11 cellular contexts compared by ENCODE assay signal in the genomic region with DNA sequence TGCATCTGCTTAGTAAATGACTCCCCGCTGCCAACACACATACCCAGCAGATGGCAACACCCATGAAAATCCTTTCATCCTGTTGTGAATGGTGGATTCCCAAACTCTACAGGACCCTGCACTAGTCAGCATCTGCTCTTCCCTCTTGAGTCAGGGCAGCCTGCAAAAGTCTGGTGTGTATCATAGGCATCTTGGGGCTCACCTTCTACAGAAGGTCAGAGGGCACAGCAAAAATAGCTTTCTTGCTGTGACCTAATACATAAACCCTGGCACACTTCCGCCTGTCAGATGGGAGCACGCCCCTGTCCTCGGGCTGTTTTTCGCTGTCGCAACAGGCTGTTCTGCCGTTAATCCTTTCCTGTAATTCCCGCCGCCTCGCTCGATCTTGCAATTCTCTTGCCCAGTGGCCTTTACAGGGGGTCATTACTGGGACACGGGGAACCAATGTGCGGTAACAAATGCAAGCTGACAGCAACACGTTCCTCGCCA. TPM values are rescaled to one million over a fixed set of nuclear protein-coding genes. Genes with fewer than 3 reads are reported as not detected.
DNase-seq lines count a peak whose midpoint lies in the region; ATAC-seq and TF ChIP-seq lines count a peak whose summit lies in the region.
"Had no signal": no experiment of that assay in that cellular context is flagged by ENCODE, and none has a peak within 500 bp of the region (broad histone marks: within the 10 kb centered on the region; RNA-seq: fewer than 3 reads in every experiment).

No MANE protein-coding gene starts in this region.

- H3K36me3 ChIP-seq in IMR-90 (ENCODE audit: control insufficient read depth, insufficient read depth, low read length) (no peaks in the 10 kb centered on the region), heart right ventricle (no peaks in the 10 kb centered on the region), skeletal muscle satellite cell (ENCODE audit: insufficient read depth, low read length) (no peaks in the 10 kb centered on the region), OCI-LY7 (ENCODE audit: insufficient read depth, low read length) (no peaks in the 10 kb centered on the region)

- H4K91ac ChIP-seq in IMR-90 (ENCODE audit: insufficient read depth, low read depth, low read length): peak overlapping the region; percentile 43

- H3K4me2 ChIP-seq in IMR-90 (ENCODE audit: low read depth, low read length) (no peak overlapping the region), skeletal muscle satellite cell (ENCODE audit: low read length) (peak overlapping the region; percentile 40), OCI-LY7 (ENCODE audit: low read length) (no peak overlapping the region)

- H3K4ac ChIP-seq in IMR-90 (ENCODE audit: low read depth, low read length): peak overlapping the region; percentile 26; the same call in 1 of the 2 replicates

- H4K5ac ChIP-seq in IMR-90 (ENCODE audit: low read depth, low read length): peak overlapping the region; percentile 56; the same call in 1 of the 2 replicates

- intact Hi-C loops in IMR-90 (cut with micrococcal nuclease): loop anchor here (2.0 to 10.0 kb wide), 6 partner anchors 65 to 1247 kb away; partner anchors contain the start of gene AGFG1
- intact Hi-C loops in heart right ventricle (cut with DNase I): loop anchor here (2.0 to 10.0 kb wide), 8 partner anchors 57 to 360 kb away; partner anchors contain the start of genes AGFG1 (in 4 of the 10) and SCYGR5 (in 1 of the 10)
- intact Hi-C loops in OCI-LY7 (cut with micrococcal nuclease; ENCODE audit: unreplicated experiment): loop anchor here (10.0 kb wide), 1 partner anchor 357 kb away; no protein-coding TSS in a partner anchor

- H2BK20ac ChIP-seq in IMR-90 (ENCODE audit: low read depth, low read length): peak overlapping the region; percentile 34

- H2AK9ac ChIP-seq in IMR-90 (replicated peaks; ENCODE audit: low read depth, low read length, poor library complexity): no peak overlapping the region

- ATAC-seq in IMR-90 (ENCODE audit: low read depth) (no peak), heart right ventricle (peak in 4 of 8 donors; percentile 23 to 54 (median 52))
- ATAC-seq: mucosa of descending colon had no signal

- in situ Hi-C loops in IMR-90 (cut with MboI; ENCODE audit: low sequenced_read_pairs) (loop anchor here (5.0 to 10.0 kb wide), 2 partner anchors 360 to 467 kb away; partner anchors contain the start of gene DAW1), SK-MEL-5 (cut with HindIII; ENCODE audit: low pct_unique_long_range_greater_than_20kb, low sequenced_read_pairs) (no loop called here)

- TF ChIP-seq POLR2A in IMR-90 (IDR thresholded peaks at IDR 0.05; ENCODE audit: low read depth, low read length): no peak

- H3K18ac ChIP-seq in IMR-90 (ENCODE audit: low read depth, low read length): peak overlapping the region; percentile 16; the same call in 1 of the 2 replicates

- no peaks in the 10 kb centered on the region for H3K79me1 ChIP-seq in IMR-90 (ENCODE audit: low read depth in 1 of 2, low read length in 2 of 2)

- peak overlapping the region; percentile 92 for H2BK5ac ChIP-seq in IMR-90 (ENCODE audit: low read depth, low read length, poor library complexity, severe bottlenecking)

- no peaks in the 10 kb centered on the region for H3K9me3 ChIP-seq in IMR-90 (ENCODE audit: control insufficient read depth, insufficient read depth, low read length)
- no peaks in the 10 kb centered on the region for H3K9me3 ChIP-seq in heart right ventricle
- H3K9me3 ChIP-seq in skeletal muscle satellite cell (replicated peaks; ENCODE audit: low read length): no peaks in the 10 kb centered on the region
- no peaks in the 10 kb centered on the region for H3K9me3 ChIP-seq in OCI-LY7 (ENCODE audit: low read length)
- H3K9me3 ChIP-seq: mucosa of descending colon had no signal

- dilution Hi-C loops in IMR-90 (cut with HindIII; ENCODE audit: low sequenced_read_pairs, unreplicated experiment): no loop called here

- H3K79me2 ChIP-seq in OCI-LY7 (ENCODE audit: insufficient read depth, low read depth, low read length): no peaks in the 10 kb centered on the region

- TF ChIP-seq RAD21 in IMR-90 (IDR thresholded peaks at IDR 0.05; ENCODE audit: low read length): no peak

- no peaks in the 10 kb centered on the region for H3K9me2 ChIP-seq in OCI-LY7 (ENCODE audit: insufficient read depth, low read length)

- no peaks in the 10 kb centered on the region for H3K27me3 ChIP-seq in IMR-90 (ENCODE audit: control insufficient read depth, insufficient read depth, low read length)
- no peaks in the 10 kb centered on the region for H3K27me3 ChIP-seq in heart right ventricle
- H3K27me3 ChIP-seq in skeletal muscle satellite cell (ENCODE audit: control insufficient read depth, insufficient read depth, low read length): no peaks in the 10 kb centered on the region

- peak overlapping the region; percentile 47; the same call in 1 of the 2 replicates for H2AK5ac ChIP-seq in IMR-90 (ENCODE audit: low read depth, low read length)

- no peak overlapping the region for H3K56ac ChIP-seq in IMR-90 (ENCODE audit: extremely low read depth, insufficient read depth, low read length)

- POLR2A ChIA-PET in IMR-90 (lab: Charles Lee; ENCODE audit: unreplicated experiment) (no interaction called here), OCI-LY7 (lab: Charles Lee) (no interaction called here)

- H4K8ac ChIP-seq in IMR-90 (ENCODE audit: low read depth in 2 of 2, low read length in 2 of 2): peak overlapping the region; percentile 9 to 28; a peak in 2 of 4 replicates

- DNase-seq in IMR-90 (no peak), SK-MEL-5 (ENCODE audit: low read depth, low spot score) (peak; percentile 81), heart right ventricle (peak; percentile 24 to 56), NCI-H2227 treated with DMSO at 0.1 percent for 48 hours (lab: John Stamatoyannopoulos, UW) (no peak), SHP77 treated with DMSO at 0.1 percent for 48 hours (lab: John Stamatoyannopoulos, UW) (no peak), OCI-LY7 (ENCODE audit: low spot score) (no peak), DMS114 treated with DMSO at 0.1 percent for 48 hours (lab: John Stamatoyannopoulos, UW; ENCODE audit: unreplicated experiment) (no peak)
- DNase-seq: activated gamma-delta T cell, endodermal cell had no signal

- H2BK15ac ChIP-seq in IMR-90 (ENCODE audit: low read depth, low read length): peak overlapping the region; percentile 5; the same call in 2 of the 3 replicates

- H3K9ac ChIP-seq in IMR-90 (ENCODE audit: low read depth, low read length) (no peak overlapping the region), skeletal muscle satellite cell (ENCODE audit: low read depth, low read length) (peak overlapping the region; percentile 70)

- H3K4me1 ChIP-seq in IMR-90 (ENCODE audit: control insufficient read depth, insufficient read depth, low read length) (peaks cover 1% of the 10 kb centered on the region; the same call in 1 of the 2 replicates), heart right ventricle (peaks cover 4 to 60% (median 14%) of the 10 kb centered on the region in 9 donors), skeletal muscle satellite cell (ENCODE audit: control insufficient read depth, insufficient read depth, low read length) (peaks cover 38% of the 10 kb centered on the region), OCI-LY7 (ENCODE audit: insufficient read depth, low read length, poor library complexity, severe bottlenecking) (no peaks in the 10 kb centered on the region)

- no peak for TF ChIP-seq CTCF in IMR-90 (conservative IDR thresholded peaks at IDR 0.05; ENCODE audit: low read depth, low read length)
- TF ChIP-seq CTCF in heart right ventricle (IDR thresholded peaks at IDR 0.05): peak in 1 of 9 donors; percentile 13
- TF ChIP-seq CTCF in OCI-LY7 (conservative IDR thresholded peaks at IDR 0.05; ENCODE audit: low read length): no peak

- BruUV-seq in IMR-90 (replicated peaks; lab: Mats Ljungman, UMichigan) (no TSS peak), OCI-LY7 (replicated peaks; lab: Mats Ljungman, UMichigan) (no TSS peak)

- peak overlapping the region; percentile 38; the same call in 1 of the 2 replicates for H2BK120ac ChIP-seq in IMR-90 (ENCODE audit: low read depth, low read length)

- H3K9me1 ChIP-seq in IMR-90 (ENCODE audit: insufficient read depth, low read length): no peaks in the 10 kb centered on the region

- H3K27ac ChIP-seq in IMR-90 (ENCODE audit: insufficient read depth, low read length) (peak overlapping the region; percentile 21; the same call in 1 of the 2 replicates), heart right ventricle (peak overlapping the region in 4 of 10 donors; percentile 57 to 84 (median 72)), OCI-LY7 (ENCODE audit: low read depth, low read length, poor library complexity, severe bottlenecking) (no peak overlapping the region)

- no peak overlapping the region for H3K23ac ChIP-seq in IMR-90 (ENCODE audit: low read depth, low read length)

- WGBS in IMR-90 (ENCODE audit: extremely low coverage in 2 of 2, insufficient read length in 1 of 2), 2 experiments: 87% methylated on average over 11 of the region's 15 CpGs; no CpG with 5 or more reads in 1 of the 2 experiments
- 85 to 87% methylated on average over 15 of the region's 15 CpGs for WGBS in heart right ventricle, 2 donors

- H2AFZ ChIP-seq in IMR-90 (replicated peaks; ENCODE audit: low read length, poor library complexity) (peak overlapping the region; percentile 58), OCI-LY7 (ENCODE audit: low read length) (no peak overlapping the region)

- H3K4me3 ChIP-seq in IMR-90 (ENCODE audit: insufficient read depth, low read depth, low read length) (no peak overlapping the region), heart right ventricle (peak overlapping the region in 1 of 10 donors; percentile 13), skeletal muscle satellite cell (ENCODE audit: low read length) (peak overlapping the region; percentile 16), OCI-LY7 (ENCODE audit: low read depth, low read length, poor library complexity, severe bottlenecking) (no peak overlapping the region)
- H3K4me3 ChIP-seq: mucosa of descending colon had no signal

- H4K20me1 ChIP-seq in IMR-90 (ENCODE audit: insufficient read depth, low read length): no peaks in the 10 kb centered on the region
- no peaks in the 10 kb centered on the region for H4K20me1 ChIP-seq in OCI-LY7 (ENCODE audit: insufficient read depth, low read length)

- CTCF ChIA-PET in IMR-90 (lab: Yijun Ruan, JAX): interaction anchor here (2.5 kb wide), 1 partner anchor 358 kb away, joined by 24 read pairs; no protein-coding TSS in a partner anchor
- CTCF ChIA-PET in OCI-LY7 (lab: Charles Lee; ENCODE audit: unreplicated experiment): no interaction called here

- H3K14ac ChIP-seq in IMR-90 (replicated peaks; ENCODE audit: low read depth, low read length): no peak overlapping the region

RNA-seq across cellular contexts. Expression of gene SCYGR1, which starts 19.9 kb away (rescaled TPM):
- not detected in 2 replicates for total RNA-seq in IMR-90 (2012; rRNA removed)
- polyA plus RNA-seq in IMR-90 (2012; rRNA removed): not detected in 2 replicates
- not detected in 2 replicates for polyA plus RNA-seq in IMR-90 (2012; cell fraction: cytosol; rRNA removed)
- not detected in 2 replicates for polyA plus RNA-seq in IMR-90 (2012; cell fraction: nucleus; rRNA removed; ENCODE audit: low replicate concordance)
- not detected in 2 replicates for total RNA-seq in SK-MEL-5 (2014; rRNA removed; shearing (Covaris generic))
- not detected in 2 replicates for polyA plus RNA-seq in SK-MEL-5 (2015; cell fraction: cytosol; rRNA removed)
- not detected in 2 replicates for polyA plus RNA-seq in SK-MEL-5 (2015; cell fraction: nucleus; rRNA removed)
- total RNA-seq in heart right ventricle: not detected
- polyA plus RNA-seq in heart right ventricle: not detected
- not detected in 2 replicates for total RNA-seq in skeletal muscle satellite cell (2012; rRNA removed)
- not detected in 2 replicates for total RNA-seq in OCI-LY7 (2014; rRNA removed; shearing (Covaris generic))
- not detected in 2 replicates for total RNA-seq in OCI-LY7 (2022)
- total RNA-seq: endodermal cell, mucosa of descending colon had no signal

RNA-seq across cellular contexts. Expression of gene TM4SF20, which starts 28.5 kb away (rescaled TPM):
- total RNA-seq in IMR-90 (2012; rRNA removed) (under 0.01 TPM in 2 replicates), heart right ventricle (not detected), OCI-LY7 (2022) (not detected in 2 replicates)
- polyA plus RNA-seq in IMR-90 (2012; rRNA removed) (0.03 and 0.06 TPM in 2 replicates), heart right ventricle (not detected)
- not detected in 2 replicates for polyA plus RNA-seq in IMR-90 (2012; cell fraction: cytosol; rRNA removed)
- not detected in 2 replicates for polyA plus RNA-seq in IMR-90 (2012; cell fraction: nucleus; rRNA removed; ENCODE audit: low replicate concordance)
- total RNA-seq in SK-MEL-5 (2014; rRNA removed; shearing (Covaris generic)): not detected in 2 replicates
- not detected in 2 replicates for polyA plus RNA-seq in SK-MEL-5 (2015; cell fraction: cytosol; rRNA removed)
- polyA plus RNA-seq in SK-MEL-5 (2015; cell fraction: nucleus; rRNA removed): not detected in 2 replicates
- total RNA-seq in skeletal muscle satellite cell (2012; rRNA removed): not detected in 2 replicates
- total RNA-seq in OCI-LY7 (2014; rRNA removed; shearing (Covaris generic)): not detected in 2 replicates
- total RNA-seq: endodermal cell had no signal

Comparison
In these comparisons a context has a peak if more than half of its experiments do, and no peak if none do; other contexts are left out.
1. DNase-seq: peak in SK-MEL-5 (single experiment) and heart right ventricle (2 of 2); none in IMR-90 (single experiment), NCI-H2227 treated with DMSO at 0.1 percent for 48 hours (single experiment), SHP77 treated with DMSO at 0.1 percent for 48 hours (single experiment), OCI-LY7 (single experiment) and DMS114 treated with DMSO at 0.1 percent for 48 hours (single experiment).